ENCODE assay signal across 9 cellular contexts in the genomic region with DNA sequence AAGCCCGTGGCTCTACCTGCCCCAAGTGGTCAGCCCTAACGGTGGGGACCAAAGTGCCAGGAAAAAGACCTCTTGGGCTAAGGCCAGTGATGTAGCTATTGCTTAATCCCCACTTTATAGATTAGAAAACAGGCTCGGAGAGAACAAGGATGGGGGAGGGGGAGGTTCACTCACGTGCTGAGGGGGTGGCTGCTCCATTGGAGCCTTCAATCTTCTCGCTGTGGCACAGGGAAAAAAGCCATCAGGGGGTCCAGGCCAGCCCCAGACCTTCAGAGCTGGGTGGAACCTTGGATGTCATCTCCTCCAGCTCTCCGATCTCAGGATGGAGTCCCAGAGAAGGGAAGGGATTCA. TPM values are rescaled to one million over a fixed set of nuclear protein-coding genes. Genes with fewer than 3 reads are reported as not detected.
DNase-seq lines count a peak whose midpoint lies in the region; ATAC-seq and TF ChIP-seq lines count a peak whose summit lies in the region.
"Had no signal": no experiment of that assay in that cellular context is flagged by ENCODE, and none has a peak within 500 bp of the region (broad histone marks: within the 10 kb centered on the region; RNA-seq: fewer than 3 reads in every experiment).

No MANE protein-coding gene starts in this region.

- DNase-seq in NCI-H69 (lab: John Stamatoyannopoulos, UW) (peak; percentile 55), dorsolateral prefrontal cortex (no peak), spleen (no peak), adrenal gland (no peak), omental fat pad (ENCODE audit: low spot score) (no peak), SW480 (ENCODE audit: low spot score) (no peak)

- no peak for TF ChIP-seq CTCF in DOHH2 (IDR thresholded peaks at IDR 0.05; ENCODE audit: low read depth, low read length, poor library complexity, severe bottlenecking)
- no peak for TF ChIP-seq CTCF in dorsolateral prefrontal cortex (IDR thresholded peaks at IDR 0.05 in 54 of 56, conservative IDR thresholded peaks at IDR 0.05 in 2 of 56; ENCODE audit: low read depth in 1 of 56, partially characterized antibody in 56 of 56)
- no peak for TF ChIP-seq CTCF in spleen (IDR thresholded peaks at IDR 0.05 in 8 of 11, conservative IDR thresholded peaks at IDR 0.05 in 3 of 11)
- no peak for TF ChIP-seq CTCF in adrenal gland (IDR thresholded peaks at IDR 0.05)
- TF ChIP-seq CTCF in omental fat pad (IDR thresholded peaks at IDR 0.05) = no peak

- H3K4me2 ChIP-seq in DOHH2 (ENCODE audit: low read length) = peak overlapping the region; percentile 100

- H3K27me3 ChIP-seq in DOHH2 (ENCODE audit: control insufficient read depth, low read length) = peaks cover 28% of the 10 kb centered on the region
- H3K27me3 ChIP-seq in dorsolateral prefrontal cortex = peaks cover 0 to 13% (median 0%) of the 10 kb centered on the region in 45 donors
- peaks cover 0 to 66% (median 54%) of the 10 kb centered on the region in 7 donors for H3K27me3 ChIP-seq in spleen (replicated peaks in 1 of 7)
- H3K27me3 ChIP-seq in adrenal gland = peaks cover 47% of the 10 kb centered on the region

- H3F3A ChIP-seq in DOHH2 (ENCODE audit: control insufficient read depth, insufficient read depth) = no peaks in the 10 kb centered on the region

- TF ChIP-seq POLR2A in spleen (IDR thresholded peaks at IDR 0.05) (no peak), adrenal gland (IDR thresholded peaks at IDR 0.05) (no peak)

- H4K20me1 ChIP-seq in DOHH2 (ENCODE audit: control insufficient read depth, insufficient read depth, low read depth, low read length) = no peaks in the 10 kb centered on the region

- H3K4me3 ChIP-seq in DOHH2 (ENCODE audit: low read length) = peak overlapping the region; percentile 91
- peak overlapping the region in 22 of 59 donors; percentile 2 to 61 (median 48) for H3K4me3 ChIP-seq in dorsolateral prefrontal cortex
- H3K4me3 ChIP-seq in spleen = peak overlapping the region in 6 of 8 donors; percentile 53 to 83 (median 56)
- peak overlapping the region in 1 of 4 donors; percentile 51 for H3K4me3 ChIP-seq in adrenal gland

- ATAC-seq in omental fat pad (ENCODE audit: low FRiP score) (no peak), HG03139 (IDR thresholded peaks at IDR 0.05; ENCODE audit: unreplicated experiment) (no peak)

- H3K27ac ChIP-seq in DOHH2 (ENCODE audit: low read depth, low read length) (no peak overlapping the region), dorsolateral prefrontal cortex (peak overlapping the region; percentile 3 to 99 (median 80)), spleen (no peak overlapping the region), adrenal gland (no peak overlapping the region)

- no peaks in the 10 kb centered on the region for H3K9me2 ChIP-seq in DOHH2 (replicated peaks; ENCODE audit: control insufficient read depth, low read length)

- no peaks in the 10 kb centered on the region for H3K36me3 ChIP-seq in DOHH2 (ENCODE audit: control insufficient read depth, low read length)
- H3K36me3 ChIP-seq in spleen = no peaks in the 10 kb centered on the region
- no peaks in the 10 kb centered on the region for H3K36me3 ChIP-seq in adrenal gland (replicated peaks in 1 of 2)

- intact Hi-C loops in dorsolateral prefrontal cortex (cut with DNase I) = loop anchor here in 1 of 2 donors (5.0 kb wide), 1 partner anchor 53 kb away; no protein-coding TSS in a partner anchor
- intact Hi-C loops in spleen (cut with DNase I; ENCODE audit: low total_unique reads) = loop anchor here (10.0 kb wide), 1 partner anchor 105 kb away; no protein-coding TSS in a partner anchor
- intact Hi-C loops in adrenal gland (cut with DNase I) = no loop called here

- H3K9me3 ChIP-seq in DOHH2 (ENCODE audit: control insufficient read depth, insufficient read depth, low read length) = no peaks in the 10 kb centered on the region
- no peaks in the 10 kb centered on the region for H3K9me3 ChIP-seq in spleen
- H3K9me3 ChIP-seq in adrenal gland (replicated peaks in 1 of 3) = no peaks in the 10 kb centered on the region

- peaks cover 29% of the 10 kb centered on the region for H3K4me1 ChIP-seq in DOHH2 (ENCODE audit: control insufficient read depth, low read length)
- H3K4me1 ChIP-seq in spleen = peaks cover 23 to 79% (median 56%) of the 10 kb centered on the region in 6 donors
- H3K4me1 ChIP-seq in adrenal gland (replicated peaks in 1 of 2) = peaks cover 11 to 32% of the 10 kb centered on the region in 2 donors

- H3K79me2 ChIP-seq in DOHH2 (ENCODE audit: control insufficient read depth, low read length) = no peaks in the 10 kb centered on the region

- 14 to 19% (median 16%) methylated on average over 4 to 6 of the region's 6 CpGs for WGBS in spleen, 5 donors
- 9 to 15% (median 13%) methylated on average over 5 to 6 of the region's 6 CpGs for WGBS in adrenal gland, 4 donors

RNA-seq across cellular contexts. Expression of a gene that starts 45.9 kb away (rescaled TPM):
- total RNA-seq in dorsolateral prefrontal cortex (100 to 1,000 TPM in 111 of 120 experiments, 10 to 100 TPM in 9; 80.9 to 338 (median 151) TPM), spleen (1 to 10 TPM in 4 of 7 donors, under 1 TPM in 3; 0.32 to 3.5 (median 2.1) TPM), adrenal gland (1 to 10 TPM in 3 of 8 donors, under 1 TPM in 3, not detected in 2; 0.48 to 7.2 (median 1.6) TPM), omental fat pad (1 to 10 TPM; 1.2 to 5.6 (median 2.7) TPM)
- polyA plus RNA-seq in spleen (1 to 10 TPM in 1 of 3 donors, under 1 TPM in 2; 0.41 to 2.5 (median 0.98) TPM), adrenal gland (10 to 100 TPM in 1 of 3 donors, 1 to 10 TPM in 2; 1.0 to 33.1 (median 4.7) TPM)
- total RNA-seq: glomerular endothelial cell had no signal

Comparison
In these comparisons a context has a peak if more than half of its experiments do, and no peak if none do; other contexts are left out.
1. H3K27ac ChIP-seq: peak in dorsolateral prefrontal cortex (59 of 59); none in DOHH2 (single experiment), spleen (0 of 8) and adrenal gland (0 of 5).
2. RNA of a gene that starts 45.9 kb away (total RNA-seq): 80.9 to 338 TPM in dorsolateral prefrontal cortex; 1.2 to 5.6 TPM in omental fat pad, 0.32 to 3.5 TPM in spleen and 0.48 to 7.2 TPM in adrenal gland; every median in the first group is over 10 times any median in the second.